Comparison of ENCODE assay signal across 8 cellular contexts in the genomic region with DNA sequence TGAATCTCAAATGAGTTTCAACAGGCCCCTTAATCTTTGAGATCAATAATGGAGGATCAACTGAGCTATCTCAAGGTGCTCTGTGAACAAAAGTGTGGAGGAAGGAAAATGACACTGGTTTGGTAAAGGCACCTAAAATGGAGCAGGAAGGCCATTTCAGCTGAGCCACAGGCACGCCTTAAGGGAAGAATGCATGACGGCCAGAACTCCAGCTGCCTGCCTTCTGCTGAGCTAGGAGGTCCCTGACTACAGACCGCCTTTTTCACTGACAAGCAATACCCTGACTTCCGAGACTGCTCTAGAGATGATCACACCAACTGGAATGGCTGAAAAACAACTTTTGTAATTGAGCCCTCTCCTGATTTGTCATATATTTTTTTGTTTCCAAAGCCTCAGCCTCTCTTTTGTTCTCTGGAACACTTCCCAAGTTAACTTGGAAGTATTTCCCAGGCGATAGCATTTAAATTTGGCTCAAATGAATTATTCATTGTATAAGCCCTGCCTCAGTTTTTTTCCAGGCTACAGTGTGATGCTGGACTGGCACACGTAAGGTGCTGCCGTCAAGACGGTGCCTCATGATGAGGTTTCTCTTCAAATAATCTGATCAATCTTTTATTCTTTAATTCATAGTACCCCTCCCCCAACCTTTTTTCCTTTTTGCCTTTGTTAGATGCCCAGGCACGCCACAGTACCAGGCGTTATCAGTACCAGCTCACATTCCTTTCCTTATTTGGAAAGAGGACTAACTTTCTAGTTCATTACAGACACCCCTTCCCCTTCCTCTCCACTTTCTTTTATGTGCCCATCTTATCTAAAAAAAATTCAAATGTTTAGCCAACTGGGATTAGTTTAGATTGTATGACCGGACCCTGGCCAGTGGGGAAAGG.
A peak's percentile ranks its signal among the peaks of the same experiment; 100 is the strongest.
DNase-seq lines count a peak whose midpoint lies in the region; ATAC-seq and TF ChIP-seq lines count a peak whose summit lies in the region.
"Not testable (repeated sequence)": the region's sequence is repeated elsewhere in the genome, so short reads cannot be mapped to it uniquely, and the experiment has no call there.

No MANE protein-coding gene starts in this region.

- H3K4me2 ChIP-seq in smooth muscle cell: not testable (repeated sequence)

- CTCF ChIA-PET in A673 (lab: Charles Lee); activated CD4-positive, alpha-beta T cell treated with anti-CD3 and anti-CD28 coated beads, Interleukin-2, amount 10 ng/mL, durations not matched to agents 7 days and 5 days (lab: Charles Lee): not testable (repeated sequence)

- not testable (repeated sequence) for H2AFZ ChIP-seq in smooth muscle cell (ENCODE audit: low read depth)

- H3K27me3 ChIP-seq in A673 (replicated peaks; ENCODE audit: insufficient read depth, low read depth, low read length, poor library complexity); smooth muscle cell (ENCODE audit: low read depth): not testable (repeated sequence)

- H3K4me3 Mint-ChIP-seq in activated CD4-positive, alpha-beta T cell treated with anti-CD3 and anti-CD28 coated beads, Interleukin-2, amount 10 ng/mL, durations not matched to agents 7 days and 5 days; glutamatergic neuron (ENCODE audit: unreplicated experiment): not testable (repeated sequence)
- peak overlapping the region; percentile 59 for H3K4me3 Mint-ChIP-seq in neural crest cell

- TF ChIP-seq CTCF in A673 (conservative IDR thresholded peaks at IDR 0.05; ENCODE audit: low read depth, low read length); glutamatergic neuron (IDR thresholded peaks at IDR 0.05; ENCODE audit: partially characterized antibody, unreplicated experiment); neural crest cell (conservative IDR thresholded peaks at IDR 0.05); smooth muscle cell (IDR thresholded peaks at IDR 0.05; ENCODE audit: borderline replicate concordance, insufficient read depth, poor library complexity, severe bottlenecking): not testable (repeated sequence)

- ATAC-seq in left colon: peak; percentile 42

- H4K20me1 ChIP-seq in smooth muscle cell (ENCODE audit: low read depth): not testable (repeated sequence)

- H3K27me3 Mint-ChIP-seq in activated CD4-positive, alpha-beta T cell treated with anti-CD3 and anti-CD28 coated beads, Interleukin-2, amount 10 ng/mL, durations not matched to agents 7 days and 5 days; glutamatergic neuron (ENCODE audit: unreplicated experiment); neural crest cell (ENCODE audit: low read depth): not testable (repeated sequence)

- H3K36me3 Mint-ChIP-seq in activated CD4-positive, alpha-beta T cell treated with anti-CD3 and anti-CD28 coated beads, Interleukin-2, amount 10 ng/mL, durations not matched to agents 7 days and 5 days (ENCODE audit: low read depth); glutamatergic neuron (ENCODE audit: unreplicated experiment); neural crest cell (ENCODE audit: low read depth): not testable (repeated sequence)

- intact Hi-C loops in A673 (cut with micrococcal nuclease; ENCODE audit: unreplicated experiment); left colon (cut with DNase I, micrococcal nuclease): not testable (repeated sequence)

- not testable (repeated sequence) for H3F3A ChIP-seq in smooth muscle cell (ENCODE audit: low read depth)

- 4% methylated on average over 4 of the region's 11 CpGs for WGBS in smooth muscle cell (ENCODE audit: low lambda C conversion rate)

- H3K4me1 Mint-ChIP-seq in activated CD4-positive, alpha-beta T cell treated with anti-CD3 and anti-CD28 coated beads, Interleukin-2, amount 10 ng/mL, durations not matched to agents 7 days and 5 days; glutamatergic neuron (ENCODE audit: low read depth, unreplicated experiment); neural crest cell: not testable (repeated sequence)

- H3K9me3 ChIP-seq in A673 (ENCODE audit: low read depth, low read length, poor library complexity, severe bottlenecking); smooth muscle cell (replicated peaks; ENCODE audit: low read depth): not testable (repeated sequence)

- not testable (repeated sequence) for H3K27ac ChIP-seq in A673 (ENCODE audit: low read depth, low read length, poor library complexity, severe bottlenecking)
- peak overlapping the region; percentile 32 for H3K27ac ChIP-seq in smooth muscle cell (ENCODE audit: low read depth)

- H3K27ac Mint-ChIP-seq in activated CD4-positive, alpha-beta T cell treated with anti-CD3 and anti-CD28 coated beads, Interleukin-2, amount 10 ng/mL, durations not matched to agents 7 days and 5 days; neural crest cell (ENCODE audit: unreplicated experiment): not testable (repeated sequence)
- peak overlapping the region; percentile 36 for H3K27ac Mint-ChIP-seq in glutamatergic neuron (ENCODE audit: unreplicated experiment)

- not testable (repeated sequence) for H3K9me3 Mint-ChIP-seq in activated CD4-positive, alpha-beta T cell treated with anti-CD3 and anti-CD28 coated beads, Interleukin-2, amount 10 ng/mL, durations not matched to agents 7 days and 5 days; glutamatergic neuron (ENCODE audit: unreplicated experiment); neural crest cell

- not testable (repeated sequence) for H3K79me2 ChIP-seq in smooth muscle cell (ENCODE audit: low read depth)

- BruUV-seq in A673 (replicated peaks; lab: Mats Ljungman, UMichigan): not testable (repeated sequence)

- DNase-seq in A673 (ENCODE audit: low spot score) (peak; percentile 7), HS-27A (ENCODE audit: low read depth) (peak; percentile 5), dedifferentiated amniotic fluid mesenchymal stem cell (ENCODE audit: extremely low spot score) (peak; percentile 31), glutamatergic neuron (peak; percentile 58), left colon (peak; percentile 23 to 34)
- DNase-seq in activated CD4-positive, alpha-beta T cell treated with anti-CD3 and anti-CD28 coated beads, Interleukin-2, amount 10 ng/mL, durations not matched to agents 7 days and 5 days: peak; percentile 0
- DNase-seq in neural crest cell (ENCODE audit: low read depth, low spot score); smooth muscle cell (lab: John Stamatoyannopoulos, UW; ENCODE audit: unreplicated experiment): not testable (repeated sequence)

- H3K9ac ChIP-seq in smooth muscle cell (ENCODE audit: low read depth): not testable (repeated sequence)

- H3K36me3 ChIP-seq in A673 (ENCODE audit: insufficient read depth, low read length, poor library complexity, severe bottlenecking); smooth muscle cell (ENCODE audit: low read depth): not testable (repeated sequence)

- H3K4me3 ChIP-seq in A673 (ENCODE audit: low read depth, low read length, poor library complexity, severe bottlenecking); smooth muscle cell: not testable (repeated sequence)

- POLR2A ChIA-PET in A673 (lab: Charles Lee; ENCODE audit: low non-redundant PET); activated CD4-positive, alpha-beta T cell treated with anti-CD3 and anti-CD28 coated beads, Interleukin-2, amount 10 ng/mL, durations not matched to agents 7 days and 5 days (lab: Charles Lee): not testable (repeated sequence)

- not testable (repeated sequence) for H3K4me1 ChIP-seq in A673 (ENCODE audit: insufficient read depth, low read length, poor library complexity, severe bottlenecking); smooth muscle cell (ENCODE audit: low read depth)
